ENCODE assay signal across 10 cellular contexts in genomic region chr18:48943736-48944527, GRCh38. TPM values are rescaled to one million over a fixed set of nuclear protein-coding genes. Genes with fewer than 3 reads are reported as not detected.
DNase-seq lines count a peak whose midpoint lies in the region; ATAC-seq, FAIRE-seq and TF ChIP-seq lines count a peak whose summit lies in the region.
"Had no signal": no experiment of that assay in that cellular context is flagged by ENCODE, and none has a peak within 500 bp of the region (broad histone marks: within the 10 kb centered on the region; RNA-seq: fewer than 3 reads in every experiment).

No MANE protein-coding gene starts in this region.

- H4K20me1 ChIP-seq in keratinocyte (ENCODE audit: control insufficient read depth, extremely low read depth, insufficient read depth, low read length) = peaks cover 12% of the 10 kb centered on the region

- peak overlapping the region; percentile 86 for H3K27ac Mint-ChIP-seq in HFFc6
- no peak overlapping the region for H3K27ac Mint-ChIP-seq in activated T-helper 2 cell treated with anti-CD3 and anti-CD28 coated beads, Interferon-gamma antibody, Interleukin-2, Interleukin-4, amounts not matched to agents 10 μg/mL and 5 μg/mL and 100 μg/mL, durations not matched to agents 14 hours and 24 hours and 36 hours

- H3K4me2 ChIP-seq in keratinocyte (ENCODE audit: control insufficient read depth, extremely low read depth, insufficient read depth, low read depth, low read length) = peak overlapping the region; percentile 69

- peaks cover 73% of the 10 kb centered on the region for H3K36me3 Mint-ChIP-seq in HFFc6 (ENCODE audit: low read depth)
- H3K36me3 Mint-ChIP-seq in activated T-helper 2 cell treated with anti-CD3 and anti-CD28 coated beads, Interferon-gamma antibody, Interleukin-2, Interleukin-4, amounts not matched to agents 10 μg/mL and 5 μg/mL and 100 μg/mL, durations not matched to agents 14 hours and 24 hours and 36 hours (ENCODE audit: low read depth) = peaks cover 90% of the 10 kb centered on the region

- peaks cover 92% of the 10 kb centered on the region for H3K4me1 Mint-ChIP-seq in HFFc6 (ENCODE audit: low read depth)
- H3K4me1 Mint-ChIP-seq in activated T-helper 2 cell treated with anti-CD3 and anti-CD28 coated beads, Interferon-gamma antibody, Interleukin-2, Interleukin-4, amounts not matched to agents 10 μg/mL and 5 μg/mL and 100 μg/mL, durations not matched to agents 14 hours and 24 hours and 36 hours (ENCODE audit: low read depth) = peaks cover 84% of the 10 kb centered on the region

- ATAC-seq in HG03457 (IDR thresholded peaks at IDR 0.05; ENCODE audit: unreplicated experiment) = no peak

- peak overlapping the region; percentile 23 for H3K9ac ChIP-seq in keratinocyte (ENCODE audit: control insufficient read depth, extremely low read depth, insufficient read depth, low read length)

- peaks cover 5% of the 10 kb centered on the region for H3K9me1 ChIP-seq in keratinocyte (ENCODE audit: control insufficient read depth, extremely low read depth, insufficient read depth, low read length)

- intact Hi-C loops in activated T-helper 2 cell treated with anti-CD3 and anti-CD28 coated beads, Interferon-gamma antibody, Interleukin-2, Interleukin-4, amounts not matched to agents 10 μg/mL and 5 μg/mL and 100 μg/mL, durations not matched to agents 14 hours and 24 hours and 36 hours (cut with micrococcal nuclease) = loop anchor here (10.0 kb wide), 3 partner anchors 109 to 1341 kb away; partner anchors contain the start of genes CXXC1, MBD1 and SMAD2

- TF ChIP-seq CTCF in HFFc6 (IDR thresholded peaks at IDR 0.05) (no peak), keratinocyte (optimal IDR thresholded peaks at IDR 0.05 in 1 of 3, IDR thresholded peaks at IDR 0.05 in 1 of 3, conservative IDR thresholded peaks at IDR 0.05 in 1 of 3; ENCODE audit: extremely low read depth in 1 of 3, insufficient read depth in 2 of 3, low read length in 3 of 3) (no peak), WERI-Rb-1 (IDR thresholded peaks at IDR 0.05; ENCODE audit: low read depth, low read length) (no peak)

- peaks cover 16% of the 10 kb centered on the region for H3K27me3 Mint-ChIP-seq in HFFc6 (ENCODE audit: insufficient read depth)
- no peaks in the 10 kb centered on the region for H3K27me3 Mint-ChIP-seq in activated T-helper 2 cell treated with anti-CD3 and anti-CD28 coated beads, Interferon-gamma antibody, Interleukin-2, Interleukin-4, amounts not matched to agents 10 μg/mL and 5 μg/mL and 100 μg/mL, durations not matched to agents 14 hours and 24 hours and 36 hours (ENCODE audit: low read depth)

- H3K4me3 ChIP-seq in keratinocyte (ENCODE audit: control insufficient read depth in 2 of 3, extremely low read depth in 1 of 3, insufficient read depth in 2 of 3, low read depth in 1 of 3, low read length in 3 of 3) (peak overlapping the region in 2 of 3 experiments; percentile 14 to 46), skin epidermis (peak overlapping the region in 1 of 7 experiments; percentile 3), WERI-Rb-1 (ENCODE audit: low read depth, low read length) (no peak overlapping the region)

- H2AFZ ChIP-seq in keratinocyte (ENCODE audit: control insufficient read depth, low read length) = no peak overlapping the region

- H3K27me3 ChIP-seq in keratinocyte (ENCODE audit: control insufficient read depth, extremely low read depth, insufficient read depth, low read length) (no peaks in the 10 kb centered on the region), WERI-Rb-1 (ENCODE audit: insufficient read depth, low read depth, severe bottlenecking) (no peaks in the 10 kb centered on the region)

- H3K79me2 ChIP-seq in keratinocyte (ENCODE audit: control insufficient read depth, insufficient read depth, low read length) = peaks cover 88% of the 10 kb centered on the region

- peaks cover 15 to 17% of the 10 kb centered on the region in 2 experiments for H3K36me3 ChIP-seq in keratinocyte (ENCODE audit: control insufficient read depth in 2 of 2, extremely low read depth in 1 of 2, insufficient read depth in 2 of 2, low read length in 2 of 2)
- peaks cover 89% of the 10 kb centered on the region for H3K36me3 ChIP-seq in WERI-Rb-1

- no peaks in the 10 kb centered on the region for H3K9me3 Mint-ChIP-seq in HFFc6
- no peaks in the 10 kb centered on the region for H3K9me3 Mint-ChIP-seq in activated T-helper 2 cell treated with anti-CD3 and anti-CD28 coated beads, Interferon-gamma antibody, Interleukin-2, Interleukin-4, amounts not matched to agents 10 μg/mL and 5 μg/mL and 100 μg/mL, durations not matched to agents 14 hours and 24 hours and 36 hours

- peaks cover 88% of the 10 kb centered on the region for H3K4me1 ChIP-seq in keratinocyte (ENCODE audit: control insufficient read depth, extremely low read depth, insufficient read depth, low read length)

- H3K27ac ChIP-seq in keratinocyte (ENCODE audit: control insufficient read depth, insufficient read depth, low read length) = peak overlapping the region; percentile 71
- H3K27ac ChIP-seq in skin epidermis = peak overlapping the region in 12 of 21 experiments; percentile 3 to 78 (median 40)
- H3K27ac ChIP-seq in WERI-Rb-1 = no peak overlapping the region

- peak; percentile 29 for FAIRE-seq in keratinocyte (lab: Jason Lieb, UNC)

- DNase-seq in HFFc6 (no peak), keratinocyte (ENCODE audit: low read depth, low spot score) (no peak), WERI-Rb-1 (no peak), NCI-H1694 treated with DMSO at 0.1 percent for 48 hours (lab: John Stamatoyannopoulos, UW) (no peak), AG08395 (ENCODE audit: low spot score) (no peak)
- DNase-seq in activated T-helper 2 cell treated with anti-CD3 and anti-CD28 coated beads, Interferon-gamma antibody, Interleukin-2, Interleukin-4, amounts not matched to agents 10 μg/mL and 5 μg/mL and 100 μg/mL, durations not matched to agents 14 hours and 24 hours and 36 hours (ENCODE audit: low spot score) = no peak
- DNase-seq: GF-D8, NCI-H2171 had no signal

- H3K9me3 ChIP-seq in keratinocyte (ENCODE audit: control insufficient read depth, low read depth, low read length) (no peaks in the 10 kb centered on the region), WERI-Rb-1 (ENCODE audit: severe bottlenecking) (no peaks in the 10 kb centered on the region)

- peak overlapping the region; percentile 100 for H3K4me3 Mint-ChIP-seq in HFFc6
- peak overlapping the region; percentile 34 for H3K4me3 Mint-ChIP-seq in activated T-helper 2 cell treated with anti-CD3 and anti-CD28 coated beads, Interferon-gamma antibody, Interleukin-2, Interleukin-4, amounts not matched to agents 10 μg/mL and 5 μg/mL and 100 μg/mL, durations not matched to agents 14 hours and 24 hours and 36 hours (ENCODE audit: low read depth)

- dilution Hi-C loops in keratinocyte (cut with MboI; ENCODE audit: extremely low pct_ligation_motif_present, low sequenced_read_pairs) = no loop called here

RNA-seq across cellular contexts. Expression of gene SMAD7, which starts 6.8 kb away (rescaled TPM):
- total RNA-seq in HFFc6 (2021; fragmentation: NEBNext Ultra II Directional; extraction: Animal tissue kit (Norgen Biotek cat#: 25700)) = 10 to 100 TPM; 29.6 to 35.8 (median 30.7) TPM
- 21.1 and 22.4 TPM in 2 replicates for total RNA-seq in activated T-helper 2 cell treated with anti-CD3 and anti-CD28 coated beads, Interferon-gamma antibody, Interleukin-2, Interleukin-4, amounts not matched to agents 10 μg/mL and 5 μg/mL and 100 μg/mL, durations not matched to agents 14 hours and 24 hours and 36 hours
- polyA plus RNA-seq in keratinocyte = 9.5 to 12.2 TPM (median 10.7 TPM) in 3 replicates
- polyA plus RNA-seq in keratinocyte (2011; ENCODE audit: low read depth) = 11.9 TPM
- 4.7 and 4.9 TPM in 2 replicates for polyA plus RNA-seq in keratinocyte (2011; cell fraction: cytosol; rRNA removed)
- polyA plus RNA-seq in keratinocyte (2011; cell fraction: nucleus; rRNA removed) = 21.0 and 21.4 TPM in 2 replicates
- polyA plus RNA-seq in keratinocyte (2012; ENCODE audit: low replicate concordance) = 7.5 and 10.4 TPM in 2 replicates
- 16.0 to 44.2 TPM (median 24.0 TPM) in 3 replicates for polyA minus RNA-seq in keratinocyte
- 15.0 TPM for polyA minus RNA-seq in keratinocyte (2011; cell fraction: cytosol; rRNA and poly(A)+ RNA removed)
- 19.5 and 21.6 TPM in 2 replicates for polyA minus RNA-seq in keratinocyte (2011; cell fraction: nucleus; rRNA and poly(A)+ RNA removed)
